ENCODE assay signal across 27 cellular contexts in genomic region chr16:87502308-87502969, GRCh38.
"Had no signal": no experiment of that assay in that cellular context is flagged by ENCODE, and none has a peak within 500 bp of the region (broad histone marks: within the 10 kb centered on the region; RNA-seq: fewer than 3 reads in every experiment).

No MANE protein-coding gene starts in this region.

- H3K9me3 ChIP-seq: breast epithelium, colonic mucosa, esophagus squamous epithelium, psoas muscle, testis, transverse colon had no signal

- H3K4me3 ChIP-seq: breast epithelium, colonic mucosa, esophagus squamous epithelium, psoas muscle, testis, transverse colon had no signal

- H2AFZ ChIP-seq: parathyroid adenoma had no signal

- H3K4me1 ChIP-seq: breast epithelium, colonic mucosa, parathyroid adenoma, psoas muscle had no signal

- DNase-seq: activated CD4-positive, alpha-beta T cell treated with anti-CD3 and anti-CD28 coated beads, Interleukin-2, amount 50 U/mL, for 1 hour; activated CD8-positive, alpha-beta memory T cell treated with anti-CD3 and anti-CD28 coated beads, Interleukin-2, amount 10 ng/mL, durations not matched to agents 7 days and 5 days; activated CD8-positive, alpha-beta T cell treated with anti-CD3 and anti-CD28 coated beads for 36 hours; activated naive CD8-positive, alpha-beta T cell treated with anti-CD3 and anti-CD28 coated beads, Interleukin-2, amount 50 U/mL, for 24 hours; activated T-cell treated with anti-CD3 and anti-CD28 coated beads, Interleukin-2, amount 50 U/mL, for 48 hours; amygdala; colonic mucosa; effector CD8-positive, alpha-beta T cell; esophagus squamous epithelium; foreskin melanocyte; left cardiac atrium; left ventricle myocardium superior; mammary epithelial cell; naive thymus-derived CD4-positive, alpha-beta T cell; nucleus accumbens; psoas muscle; stimulated activated CD4-positive, alpha-beta T cell treated with anti-CD3 and anti-CD28 coated beads, Interleukin-4, amount 100 ng/mL, for 1 hour; stimulated activated naive CD8-positive, alpha-beta T cell treated with anti-CD3 and anti-CD28 coated beads, Interleukin-15, Interleukin-2, amounts not matched to agents 100 U/mL and 50 U/mL, for 24 hours; T-helper 2 cell; testis; transverse colon had no signal

- H3K27me3 ChIP-seq: breast epithelium, colonic mucosa, esophagus squamous epithelium, testis, transverse colon had no signal

- H3K27ac Mint-ChIP-seq: activated CD8-positive, alpha-beta memory T cell treated with anti-CD3 and anti-CD28 coated beads, Interleukin-2, amount 10 ng/mL, durations not matched to agents 7 days and 5 days; activated CD8-positive, alpha-beta T cell treated with anti-CD3 and anti-CD28 coated beads for 36 hours; activated naive CD4-positive, alpha-beta T cell treated with anti-CD3 and anti-CD28 coated beads, Interleukin-2, amount 50 U/mL, for 24 hours; activated naive CD8-positive, alpha-beta T cell treated with anti-CD3 and anti-CD28 coated beads, Interleukin-2, amount 50 U/mL, for 24 hours; activated T-helper 2 cell treated with anti-CD3 and anti-CD28 coated beads, Interferon-gamma antibody, Interleukin-2, Interleukin-4, amounts not matched to agents 10 μg/mL and 5 μg/mL and 100 μg/mL, durations not matched to agents 14 hours and 24 hours and 36 hours; mesothelial cell of epicardium; naive thymus-derived CD4-positive, alpha-beta T cell had no signal

- H3K36me3 ChIP-seq: breast epithelium, colonic mucosa, esophagus squamous epithelium, transverse colon had no signal

- H3K79me2 ChIP-seq: parathyroid adenoma had no signal

- H3K4me1 Mint-ChIP-seq: activated CD8-positive, alpha-beta memory T cell treated with anti-CD3 and anti-CD28 coated beads, Interleukin-2, amount 10 ng/mL, durations not matched to agents 7 days and 5 days; activated naive CD8-positive, alpha-beta T cell treated with anti-CD3 and anti-CD28 coated beads, Interleukin-2, amount 50 U/mL, for 24 hours; mesothelial cell of epicardium had no signal

- H3K4me3 Mint-ChIP-seq: activated CD8-positive, alpha-beta memory T cell treated with anti-CD3 and anti-CD28 coated beads, Interleukin-2, amount 10 ng/mL, durations not matched to agents 7 days and 5 days; activated CD8-positive, alpha-beta T cell treated with anti-CD3 and anti-CD28 coated beads for 36 hours; activated naive CD4-positive, alpha-beta T cell treated with anti-CD3 and anti-CD28 coated beads, Interleukin-2, amount 50 U/mL, for 24 hours; activated naive CD8-positive, alpha-beta T cell treated with anti-CD3 and anti-CD28 coated beads, Interleukin-2, amount 50 U/mL, for 24 hours; mesothelial cell of epicardium; naive thymus-derived CD4-positive, alpha-beta T cell had no signal

- H3K9ac ChIP-seq: parathyroid adenoma had no signal

- ATAC-seq: activated CD8-positive, alpha-beta memory T cell treated with anti-CD3 and anti-CD28 coated beads, Interleukin-2, amount 10 ng/mL, durations not matched to agents 7 days and 5 days; activated CD8-positive, alpha-beta T cell treated with anti-CD3 and anti-CD28 coated beads for 36 hours; activated naive CD8-positive, alpha-beta T cell treated with anti-CD3 and anti-CD28 coated beads, Interleukin-2, amount 50 U/mL, for 24 hours; left cardiac atrium; left ventricle myocardium superior; naive thymus-derived CD4-positive, alpha-beta T cell; psoas muscle; stimulated activated naive CD8-positive, alpha-beta T cell treated with anti-CD3 and anti-CD28 coated beads, Interleukin-15, Interleukin-2, amounts not matched to agents 100 U/mL and 50 U/mL, for 24 hours had no signal

- H3K27ac ChIP-seq: breast epithelium, colonic mucosa, epithelial cell of prostate, esophagus squamous epithelium, parathyroid adenoma, psoas muscle, testis, transverse colon had no signal

- H3K36me3 Mint-ChIP-seq: activated CD8-positive, alpha-beta memory T cell treated with anti-CD3 and anti-CD28 coated beads, Interleukin-2, amount 10 ng/mL, durations not matched to agents 7 days and 5 days; activated naive CD4-positive, alpha-beta T cell treated with anti-CD3 and anti-CD28 coated beads, Interleukin-2, amount 50 U/mL, for 24 hours; mesothelial cell of epicardium; naive thymus-derived CD4-positive, alpha-beta T cell had no signal

- H3K9me3 Mint-ChIP-seq: activated CD8-positive, alpha-beta T cell treated with anti-CD3 and anti-CD28 coated beads for 36 hours; activated naive CD4-positive, alpha-beta T cell treated with anti-CD3 and anti-CD28 coated beads, Interleukin-2, amount 50 U/mL, for 24 hours; activated naive CD8-positive, alpha-beta T cell treated with anti-CD3 and anti-CD28 coated beads, Interleukin-2, amount 50 U/mL, for 24 hours; activated T-helper 2 cell treated with anti-CD3 and anti-CD28 coated beads, Interferon-gamma antibody, Interleukin-2, Interleukin-4, amounts not matched to agents 10 μg/mL and 5 μg/mL and 100 μg/mL, durations not matched to agents 14 hours and 24 hours and 36 hours; mesothelial cell of epicardium; naive thymus-derived CD4-positive, alpha-beta T cell had no signal
